ENCODE assay signal across 12 cellular contexts in the genomic region with DNA sequence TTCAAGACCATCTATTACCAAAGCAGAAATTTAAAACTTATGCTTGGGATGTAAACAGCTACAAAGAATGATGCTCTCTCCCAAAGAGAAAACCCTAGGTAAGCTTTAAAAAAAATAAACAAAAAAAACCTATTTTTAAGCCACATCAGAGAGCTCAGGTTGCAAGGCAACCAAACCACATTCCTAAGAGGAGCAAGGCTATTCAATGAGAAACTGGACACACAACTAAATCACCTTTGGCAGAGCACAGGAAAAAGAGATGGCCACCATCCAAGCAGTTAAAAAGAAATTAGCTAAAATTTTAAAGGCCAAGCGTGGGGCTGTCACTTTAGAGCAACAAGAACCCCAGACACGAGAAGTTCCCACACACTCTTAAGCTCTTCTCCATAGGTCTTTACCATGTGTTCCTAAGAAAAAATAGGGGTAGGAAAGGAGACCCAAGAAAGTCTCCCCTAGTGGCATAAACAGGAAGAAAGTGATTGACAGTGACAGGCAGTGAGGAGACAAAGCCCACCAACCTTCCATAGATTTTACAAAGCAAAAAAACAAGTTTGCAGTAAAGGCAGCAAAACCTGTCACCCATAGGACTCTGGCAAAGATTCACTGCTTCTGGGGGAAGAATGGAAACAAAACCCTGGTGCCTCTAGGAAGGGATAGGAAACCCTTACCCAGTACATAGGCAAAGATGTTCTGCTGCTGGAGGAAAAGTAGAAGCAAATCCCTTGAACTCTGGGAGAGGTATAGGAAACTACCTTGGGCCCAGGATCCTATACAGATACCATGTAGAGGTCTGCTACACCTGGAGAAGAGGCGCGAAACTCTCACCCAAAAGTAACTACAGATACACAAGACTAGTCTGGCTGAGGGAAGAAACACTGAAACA.
DNase-seq lines count a peak whose midpoint lies in the region; ATAC-seq, FAIRE-seq and TF ChIP-seq lines count a peak whose summit lies in the region.
"Had no signal": no experiment of that assay in that cellular context is flagged by ENCODE, and none has a peak within 500 bp of the region (broad histone marks: within the 10 kb centered on the region; RNA-seq: fewer than 3 reads in every experiment).

No MANE protein-coding gene starts in this region.

- no peaks in the 10 kb centered on the region for H3K9me3 ChIP-seq in CD8-positive, alpha-beta T cell (ENCODE audit: low read length)
- H3K9me3 ChIP-seq in astrocyte (ENCODE audit: insufficient read depth, low read depth, low read length) (no peaks in the 10 kb centered on the region), mesenchymal stem cell (ENCODE audit: control insufficient read depth, low read length) (no peaks in the 10 kb centered on the region)

- H4K20me1 ChIP-seq in astrocyte (ENCODE audit: insufficient read depth, low read length) = peaks cover 72% of the 10 kb centered on the region

- peaks cover 9% of the 10 kb centered on the region for H3K79me1 ChIP-seq in mesendoderm (ENCODE audit: low read length)
- H3K79me1 ChIP-seq in mesenchymal stem cell (replicated peaks; ENCODE audit: low read length, poor library complexity, severe bottlenecking) = peaks cover 25% of the 10 kb centered on the region

- no peak for TF ChIP-seq CTCF in CD8-positive, alpha-beta T cell (IDR thresholded peaks at IDR 0.05)
- no peak for TF ChIP-seq CTCF in astrocyte (IDR thresholded peaks at IDR 0.05; ENCODE audit: insufficient read depth, low read depth, low read length)

- POLR2A ChIA-PET in CD8-positive, alpha-beta T cell (lab: Charles Lee) = no interaction called here

- ATAC-seq in CD8-positive, alpha-beta T cell = no peak

- peaks cover 40% of the 10 kb centered on the region for H3K36me3 Mint-ChIP-seq in CD8-positive, alpha-beta T cell
- H3K36me3 Mint-ChIP-seq in astrocyte (ENCODE audit: low read depth, unreplicated experiment) = peaks cover 7% of the 10 kb centered on the region

- H2AFZ ChIP-seq in astrocyte (ENCODE audit: low read depth, low read length) (no peak overlapping the region), mesenchymal stem cell (ENCODE audit: low read depth, low read length) (no peak overlapping the region)

- no peaks in the 10 kb centered on the region for H3K27me3 Mint-ChIP-seq in CD8-positive, alpha-beta T cell (ENCODE audit: low read depth)
- H3K27me3 Mint-ChIP-seq in astrocyte (ENCODE audit: low read depth, unreplicated experiment) = no peaks in the 10 kb centered on the region

- peak overlapping the region; percentile 11 for H3K56ac ChIP-seq in mesendoderm (ENCODE audit: low read length)

- H3K23ac ChIP-seq in mesendoderm (ENCODE audit: low read length) = no peak overlapping the region
- no peak overlapping the region for H3K23ac ChIP-seq in mesenchymal stem cell (ENCODE audit: low read length in 2 of 2)

- H3K9ac ChIP-seq in astrocyte (ENCODE audit: low read length) (no peak overlapping the region), mesendoderm (ENCODE audit: low read length) (peak overlapping the region; percentile 6), mesenchymal stem cell (ENCODE audit: low read length) (no peak overlapping the region)

- H3K27me3 ChIP-seq in CD8-positive, alpha-beta T cell (ENCODE audit: insufficient read depth, low read length) = no peaks in the 10 kb centered on the region
- H3K27me3 ChIP-seq in astrocyte (ENCODE audit: insufficient read depth, low read length) (no peaks in the 10 kb centered on the region), mesendoderm (ENCODE audit: insufficient read depth, low read length, poor library complexity) (no peaks in the 10 kb centered on the region), mesenchymal stem cell (ENCODE audit: control insufficient read depth in 1 of 2, insufficient read depth in 1 of 2, low read length in 2 of 2) (no peaks in the 10 kb centered on the region)

- H2BK12ac ChIP-seq in mesenchymal stem cell (ENCODE audit: low read length in 2 of 2) = no peak overlapping the region

- WGBS in mesendoderm (ENCODE audit: extremely low coverage, insufficient coverage, low lambda C conversion rate) = no CpG with 5 or more reads among the region's 4 CpGs
- WGBS in mesenchymal stem cell = 98% methylated on average over 3 of the region's 4 CpGs

- H4K8ac ChIP-seq in mesendoderm (ENCODE audit: low read depth, low read length) (no peak overlapping the region), mesenchymal stem cell (ENCODE audit: low read length) (no peak overlapping the region)

- no peak overlapping the region for H3K27ac ChIP-seq in CD8-positive, alpha-beta T cell (ENCODE audit: low read depth, low read length)
- H3K27ac ChIP-seq in astrocyte (ENCODE audit: low read depth, low read length) (no peak overlapping the region), mesendoderm (ENCODE audit: low read depth, low read length) (no peak overlapping the region), mesenchymal stem cell (ENCODE audit: low read length, poor library complexity, severe bottlenecking) (no peak overlapping the region)

- peaks cover 22% of the 10 kb centered on the region for H3K4me1 ChIP-seq in CD8-positive, alpha-beta T cell (ENCODE audit: insufficient read depth, low read length)
- H3K4me1 ChIP-seq in astrocyte (ENCODE audit: insufficient read depth, low read length) = no peaks in the 10 kb centered on the region
- peaks cover 9% of the 10 kb centered on the region for H3K4me1 ChIP-seq in mesendoderm (ENCODE audit: control insufficient read depth, low read depth, low read length)
- H3K4me1 ChIP-seq in mesenchymal stem cell (ENCODE audit: control insufficient read depth, insufficient read depth, low read depth, low read length) = no peaks in the 10 kb centered on the region

- no peak overlapping the region for H3K14ac ChIP-seq in mesenchymal stem cell (ENCODE audit: low read length in 2 of 2)

- no peak overlapping the region for H4K91ac ChIP-seq in mesenchymal stem cell (ENCODE audit: low read length)

- H2BK120ac ChIP-seq in mesendoderm (ENCODE audit: low read depth, low read length) (no peak overlapping the region), mesenchymal stem cell (ENCODE audit: low read depth, low read length) (no peak overlapping the region)

- no peak overlapping the region for H4K5ac ChIP-seq in mesendoderm (ENCODE audit: low read length)

- H3K27ac Mint-ChIP-seq in CD8-positive, alpha-beta T cell = peak overlapping the region; percentile 13
- no peak overlapping the region for H3K27ac Mint-ChIP-seq in astrocyte (ENCODE audit: unreplicated experiment)

- H3K4me1 Mint-ChIP-seq in CD8-positive, alpha-beta T cell (ENCODE audit: low read depth) = peaks cover 74% of the 10 kb centered on the region
- H3K4me1 Mint-ChIP-seq in astrocyte (ENCODE audit: low read depth, unreplicated experiment) = peaks cover 10% of the 10 kb centered on the region

- intact Hi-C loops in CD8-positive, alpha-beta T cell (cut with DNase I, micrococcal nuclease) = no loop called here

- H3K4me3 Mint-ChIP-seq in CD8-positive, alpha-beta T cell = no peak overlapping the region
- H3K4me3 Mint-ChIP-seq in astrocyte (ENCODE audit: unreplicated experiment) = no peak overlapping the region

- peaks cover 63% of the 10 kb centered on the region for H3K79me2 ChIP-seq in astrocyte (ENCODE audit: insufficient read depth, low read length)
- peaks cover 16% of the 10 kb centered on the region for H3K79me2 ChIP-seq in mesendoderm (ENCODE audit: control insufficient read depth, insufficient read depth, low read length)

- H3K4ac ChIP-seq in mesendoderm (ENCODE audit: low read depth, low read length) (no peak overlapping the region), mesenchymal stem cell (ENCODE audit: low read depth in 1 of 2, low read length in 2 of 2) (no peak overlapping the region)

- H3K18ac ChIP-seq in mesendoderm (ENCODE audit: low read length) = peak overlapping the region; percentile 30
- H3K18ac ChIP-seq in mesenchymal stem cell (ENCODE audit: low read depth in 1 of 2, low read length in 2 of 2) = no peak overlapping the region

- no peak overlapping the region for H2BK5ac ChIP-seq in mesendoderm (ENCODE audit: low read length)
- H2BK5ac ChIP-seq in mesenchymal stem cell (ENCODE audit: low read depth, low read length, poor library complexity, severe bottlenecking) = no peak overlapping the region

- H2BK15ac ChIP-seq in mesendoderm (replicated peaks; ENCODE audit: low read depth) (no peak overlapping the region), mesenchymal stem cell (ENCODE audit: low read depth, poor library complexity, severe bottlenecking) (no peak overlapping the region)

- no peak overlapping the region for H2AK5ac ChIP-seq in mesendoderm (ENCODE audit: low read length)
- H2AK5ac ChIP-seq in mesenchymal stem cell (ENCODE audit: low read length, severe bottlenecking) = no peak overlapping the region

- no peak overlapping the region for H3K4me3 ChIP-seq in CD8-positive, alpha-beta T cell (ENCODE audit: low read depth, low read length)
- H3K4me3 ChIP-seq in astrocyte (ENCODE audit: insufficient read depth, low read depth, low read length) (no peak overlapping the region), mesendoderm (ENCODE audit: low read length) (no peak overlapping the region), mesenchymal stem cell (ENCODE audit: insufficient read depth in 1 of 2, low read depth in 1 of 2, low read length in 2 of 2) (no peak overlapping the region)

- no peak for DNase-seq in CD8-positive, alpha-beta T cell
- DNase-seq in HT-29 (ENCODE audit: low spot score) (peak; percentile 39), astrocyte (ENCODE audit: low read depth) (peak; percentile 30), mesendoderm (peak; percentile 37), NCI-H2227 (lab: John Stamatoyannopoulos, UW; ENCODE audit: unreplicated experiment) (no peak), mesenchymal stem cell (no peak), COLO829 (ENCODE audit: low spot score) (no peak), putamen (ENCODE audit: low spot score) (no peak)
- DNase-seq: amygdala; GF-D8; NCI-H1694 treated with DMSO at 0.1 percent for 48 hours; stimulated activated CD8-positive, alpha-beta memory T cell treated with anti-CD3 and anti-CD28 coated beads, Interleukin-4, amount 100 ng/mL, for 48 hours had no signal

- no peaks in the 10 kb centered on the region for H3K36me3 ChIP-seq in CD8-positive, alpha-beta T cell (ENCODE audit: insufficient read depth, low read length)
- peaks cover 8% of the 10 kb centered on the region for H3K36me3 ChIP-seq in astrocyte (ENCODE audit: insufficient read depth, low read length)
- no peaks in the 10 kb centered on the region for H3K36me3 ChIP-seq in mesendoderm (ENCODE audit: control insufficient read depth, insufficient read depth, low read length)
- H3K36me3 ChIP-seq in mesenchymal stem cell (ENCODE audit: control insufficient read depth in 1 of 2, insufficient read depth in 2 of 2, low read depth in 1 of 2, low read length in 2 of 2) = peaks cover 0 to 34% of the 10 kb centered on the region in 2 experiments

- CTCF ChIA-PET in CD8-positive, alpha-beta T cell (lab: Charles Lee) = no interaction called here

- no peak for FAIRE-seq in astrocyte (lab: Jason Lieb, UNC)

- no peak overlapping the region for H3K4me2 ChIP-seq in astrocyte (ENCODE audit: low read length)
- no peak overlapping the region for H3K4me2 ChIP-seq in mesendoderm (ENCODE audit: low read length)
- no peak overlapping the region for H3K4me2 ChIP-seq in mesenchymal stem cell (ENCODE audit: low read length, poor library complexity, severe bottlenecking)

- no peaks in the 10 kb centered on the region for H3K9me3 Mint-ChIP-seq in CD8-positive, alpha-beta T cell
- H3K9me3 Mint-ChIP-seq in astrocyte (ENCODE audit: unreplicated experiment) = no peaks in the 10 kb centered on the region

Comparison
In these comparisons a context has a peak if more than half of its experiments do, and no peak if none do; other contexts are left out.
1. DNase-seq: peak in HT-29 (single experiment), astrocyte (single experiment) and mesendoderm (single experiment); none in CD8-positive, alpha-beta T cell (0 of 7), NCI-H2227 (single experiment), mesenchymal stem cell (single experiment), COLO829 (single experiment) and putamen (single experiment).